In genomic region chr4:37510626-37511025, GRCh38 we compare ENCODE assay signal across 24 cellular contexts.
DNase-seq lines count a peak whose midpoint lies in the region; ATAC-seq and TF ChIP-seq lines count a peak whose summit lies in the region.
"Had no signal": no experiment of that assay in that cellular context is flagged by ENCODE, and none has a peak within 500 bp of the region (broad histone marks: within the 10 kb centered on the region; RNA-seq: fewer than 3 reads in every experiment).

No MANE protein-coding gene starts in this region.

- H3K27ac Mint-ChIP-seq in neural progenitor cell = peak overlapping the region; percentile 62
- H3K27ac Mint-ChIP-seq: CD14-positive monocyte; CD4-positive, alpha-beta memory T cell; CD4-positive, CD25-positive, alpha-beta regulatory T cell; CD8-positive, alpha-beta memory T cell had no signal

- DNase-seq in G401 (ENCODE audit: low spot score) = peak; percentile 89
- DNase-seq in cerebellar nuclear complex (lab: John Stamatoyannopoulos, UW) = peak; percentile 3 to 39
- DNase-seq in left lobe of liver (ENCODE audit: low spot score) = no peak
- no peak for DNase-seq in neural progenitor cell (ENCODE audit: low spot score)
- DNase-seq in nucleus accumbens (lab: John Stamatoyannopoulos, UW) = no peak
- DNase-seq in AG08395 (ENCODE audit: low spot score) = no peak
- DNase-seq in globus pallidus (ENCODE audit: low spot score) = no peak
- DNase-seq: BE2C; CD4-positive, alpha-beta memory T cell; CD4-positive, CD25-positive, alpha-beta regulatory T cell; CD8-positive, alpha-beta memory T cell; COR-L47; DMS 273 treated with DMSO at 0.1 percent for 48 hours; DMS153; DMS53; DMS79; DND-41; EL; GF-D8 had no signal

- H3K4me3 Mint-ChIP-seq in neural progenitor cell = no peak overlapping the region
- H3K4me3 Mint-ChIP-seq: CD14-positive monocyte; CD4-positive, alpha-beta memory T cell; CD4-positive, CD25-positive, alpha-beta regulatory T cell; CD8-positive, alpha-beta memory T cell had no signal

- H3K4me1 ChIP-seq in neural progenitor cell = no peaks in the 10 kb centered on the region
- H3K4me1 ChIP-seq: A549, BE2C, BLaER1 had no signal

- ATAC-seq in left lobe of liver = peak; percentile 52
- ATAC-seq in GM18511 (IDR thresholded peaks at IDR 0.05; ENCODE audit: unreplicated experiment) = no peak
- ATAC-seq: A549 had no signal

- no peaks in the 10 kb centered on the region for H3F3A ChIP-seq in neural progenitor cell (ENCODE audit: low read depth)

- no peaks in the 10 kb centered on the region for H4K20me1 ChIP-seq in neural progenitor cell (ENCODE audit: low read depth)
- H4K20me1 ChIP-seq: BLaER1 had no signal

- no peak overlapping the region for H3K4me3 ChIP-seq in neural progenitor cell
- H3K4me3 ChIP-seq: A549, BLaER1 had no signal

- no peaks in the 10 kb centered on the region for H3K27me3 ChIP-seq in neural progenitor cell
- H3K27me3 ChIP-seq: BE2C, BLaER1 had no signal

- H2AFZ ChIP-seq in neural progenitor cell (replicated peaks) = no peak overlapping the region

- H3K9me3 ChIP-seq in neural progenitor cell (ENCODE audit: low read depth) = no peaks in the 10 kb centered on the region
- H3K9me3 ChIP-seq: A549, BE2C had no signal

- no peak overlapping the region for H3K27ac ChIP-seq in neural progenitor cell
- H3K27ac ChIP-seq: 22Rv1, A549, BLaER1 had no signal

- no peaks in the 10 kb centered on the region for H3K79me2 ChIP-seq in neural progenitor cell (ENCODE audit: low read depth)

- H3K36me3 Mint-ChIP-seq in neural progenitor cell = peaks cover 6% of the 10 kb centered on the region
- H3K36me3 Mint-ChIP-seq: CD14-positive monocyte; CD4-positive, CD25-positive, alpha-beta regulatory T cell had no signal

- no peaks in the 10 kb centered on the region for H3K4me1 Mint-ChIP-seq in neural progenitor cell
- H3K4me1 Mint-ChIP-seq: CD14-positive monocyte; CD4-positive, alpha-beta memory T cell; CD4-positive, CD25-positive, alpha-beta regulatory T cell; CD8-positive, alpha-beta memory T cell had no signal

- peaks cover 17% of the 10 kb centered on the region for H3K9me3 Mint-ChIP-seq in neural progenitor cell

- no peak overlapping the region for H3K4me2 ChIP-seq in neural progenitor cell
- H3K4me2 ChIP-seq: A549, BLaER1 had no signal

- TF ChIP-seq CTCF in neural progenitor cell (IDR thresholded peaks at IDR 0.05) = no peak

- H3K27me3 Mint-ChIP-seq in neural progenitor cell (ENCODE audit: insufficient read depth, low read depth) = no peaks in the 10 kb centered on the region
- H3K27me3 Mint-ChIP-seq: CD4-positive, CD25-positive, alpha-beta regulatory T cell had no signal

- no peaks in the 10 kb centered on the region for H3K36me3 ChIP-seq in neural progenitor cell
- H3K36me3 ChIP-seq: BE2C, BLaER1 had no signal

- in situ Hi-C loops in G401 (cut with HindIII; ENCODE audit: low sequenced_read_pairs) = no loop called here

- no peak overlapping the region for H3K9ac ChIP-seq in neural progenitor cell
- H3K9ac ChIP-seq: BLaER1 had no signal

Comparison
In these comparisons a context has a peak if more than half of its experiments do, and no peak if none do; other contexts are left out.
1. DNase-seq: peak in G401 (single experiment) and cerebellar nuclear complex (2 of 2); none in left lobe of liver (single experiment), neural progenitor cell (single experiment), nucleus accumbens (0 of 56), AG08395 (single experiment) and globus pallidus (single experiment).